ENCODE assay signal across 33 cellular contexts in the genomic region with DNA sequence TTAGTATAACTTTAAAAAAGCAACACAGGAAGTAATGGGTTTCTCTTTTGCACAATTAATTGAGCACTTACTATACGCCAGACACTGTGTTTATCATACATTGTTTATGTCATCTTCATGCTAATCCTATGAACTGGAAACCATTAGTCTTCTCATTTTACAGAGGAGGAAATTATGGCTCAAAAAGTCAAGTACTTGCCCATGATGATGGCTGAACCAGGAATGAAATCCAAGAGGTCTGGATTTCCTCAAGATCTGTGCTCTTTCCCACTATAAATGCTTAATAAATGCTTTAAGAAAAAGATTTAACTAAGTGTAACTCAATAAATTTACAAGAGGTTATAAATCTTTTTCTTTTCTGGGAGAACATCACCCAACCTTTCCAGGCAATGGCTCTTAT.
"Had no signal": no experiment of that assay in that cellular context is flagged by ENCODE, and none has a peak within 500 bp of the region (broad histone marks: within the 10 kb centered on the region; RNA-seq: fewer than 3 reads in every experiment).

No MANE protein-coding gene starts in this region.

- H3K9me3 ChIP-seq: adrenal gland, ascending aorta, body of pancreas, breast epithelium had no signal

- ATAC-seq: activated naive CD4-positive, alpha-beta T cell treated with anti-CD3 and anti-CD28 coated beads, Interleukin-2, amount 50 U/mL, for 72 hours; activated naive CD8-positive, alpha-beta T cell treated with anti-CD3 and anti-CD28 coated beads, Interleukin-2, amount 50 U/mL, for 24 hours; activated T-cell treated with anti-CD3 and anti-CD28 coated beads, Interleukin-2, amount 50 U/mL, for 4 hours; activated T-cell treated with anti-CD3 and anti-CD28 coated beads, Interleukin-2, amount 50 U/mL, for 72 hours; activated T-helper 17 cell treated with anti-CD3 and anti-CD28 coated beads, Interleukin-2, amount 50 U/mL, for 72 hours; body of pancreas had no signal

- H3K27me3 ChIP-seq: adrenal gland, ascending aorta, body of pancreas, brain microvascular endothelial cell, breast epithelium, cardiac muscle cell had no signal

- H3K27ac ChIP-seq: adrenal gland, ascending aorta, body of pancreas, brain microvascular endothelial cell, breast epithelium, cardiac muscle cell had no signal

- H3K36me3 ChIP-seq: adrenal gland, ascending aorta, brain microvascular endothelial cell, breast epithelium, cardiac muscle cell had no signal

- FAIRE-seq: astrocyte, bronchial epithelial cell had no signal

- H3K4me1 ChIP-seq: adrenal gland, ascending aorta, body of pancreas, breast epithelium had no signal

- DNase-seq: activated effector memory CD4-positive, alpha-beta T cell treated with anti-CD3 and anti-CD28 coated beads, Interleukin-2, amount 50 U/mL, for 16 hours; activated effector memory CD4-positive, alpha-beta T cell treated with Interleukin-2 at 50 U/mL for 16 hours; activated gamma-delta T cell; activated gamma-delta T cell treated with Interleukin-2 at 50 U/mL for 16 hours; activated naive CD4-positive, alpha-beta T cell; activated naive CD4-positive, alpha-beta T cell treated with anti-CD3 and anti-CD28 coated beads for 36 hours; activated naive CD4-positive, alpha-beta T cell treated with anti-CD3 and anti-CD28 coated beads, Interleukin-2, amount 10 ng/mL, durations not matched to agents 7 days and 5 days; activated naive CD4-positive, alpha-beta T cell treated with anti-CD3 and anti-CD28 coated beads, Interleukin-2, amount 50 U/mL, for 16 hours; activated naive CD4-positive, alpha-beta T cell treated with Interleukin-2 at 50 U/mL for 16 hours; activated naive CD8-positive, alpha-beta T cell treated with anti-CD3 and anti-CD28 coated beads for 36 hours; activated naive CD8-positive, alpha-beta T cell treated with anti-CD3 and anti-CD28 coated beads, Interleukin-2, amount 10 ng/mL, durations not matched to agents 7 days and 5 days; activated naive CD8-positive, alpha-beta T cell treated with anti-CD3 and anti-CD28 coated beads, Interleukin-2, amount 50 U/mL, for 24 hours; activated T-cell treated with anti-CD3 and anti-CD28 coated beads, Interleukin-2, amount 50 U/mL, for 24 hours; activated T-cell treated with anti-CD3 and anti-CD28 coated beads, Interleukin-2, amount 50 U/mL, for 4 hours; activated T-cell treated with anti-CD3 and anti-CD28 coated beads, Interleukin-2, amount 50 U/mL, for 48 hours; activated T-cell treated with anti-CD3 and anti-CD28 coated beads, Interleukin-2, amount 50 U/mL, for 72 hours; adrenal gland; amniotic stem cell; amygdala; anterior cingulate cortex; aorta; body of pancreas; brain microvascular endothelial cell; caudate nucleus; central memory CD4-positive, alpha-beta T cell; cerebellar nuclear complex had no signal

- H3K4me3 ChIP-seq: adrenal gland, ascending aorta, body of pancreas, breast epithelium, cardiac muscle cell had no signal
